21 cellular contexts compared by ENCODE assay signal in genomic region chr10:52297727-52298126, GRCh38.
"Had no signal": no experiment of that assay in that cellular context is flagged by ENCODE, and none has a peak within 500 bp of the region (broad histone marks: within the 10 kb centered on the region; RNA-seq: fewer than 3 reads in every experiment).

No MANE protein-coding gene starts in this region.

- DNase-seq: dorsolateral prefrontal cortex; effector CD8-positive, alpha-beta T cell; endodermal cell; foreskin fibroblast; gastrocnemius medialis; head of caudate nucleus; kidney; natural killer cell; occipital lobe; pancreas; right lobe of liver; small intestine; stimulated activated CD4-positive, alpha-beta T cell treated with anti-CD3 and anti-CD28 coated beads, Interleukin-15, amount 100 ng/mL, for 24 hours; stimulated activated CD4-positive, alpha-beta T cell treated with anti-CD3 and anti-CD28 coated beads, Interleukin-2, amount 100 ng/mL, for 48 hours; stimulated activated naive B cell treated with anti-CD40 and anti-IgM and Interleukin-4, amounts not matched to agents 10 μg/mL and 1 μg/mL and 100 μg/mL, for 72 hours; stimulated activated naive CD8-positive, alpha-beta T cell treated with anti-CD3 and anti-CD28 coated beads, Interleukin-15, amount 100 ng/mL, for 72 hours; transverse colon; upper lobe of right lung; uterus had no signal

- ATAC-seq: esophagus mucosa; gastrocnemius medialis; left lobe of liver; natural killer cell; pancreas; right lobe of liver; stimulated activated naive B cell treated with anti-CD40 and anti-IgM and Interleukin-4, amounts not matched to agents 10 μg/mL and 1 μg/mL and 100 μg/mL, for 72 hours; stimulated activated naive CD8-positive, alpha-beta T cell treated with anti-CD3 and anti-CD28 coated beads, Interleukin-15, amount 100 ng/mL, for 72 hours; upper lobe of right lung had no signal
